Comparison of ENCODE assay signal across 31 cellular contexts in genomic region chr15:100150906-100151305, GRCh38.
"Had no signal": no experiment of that assay in that cellular context is flagged by ENCODE, and none has a peak within 500 bp of the region (broad histone marks: within the 10 kb centered on the region; RNA-seq: fewer than 3 reads in every experiment).

No MANE protein-coding gene starts in this region.

- H3K27ac Mint-ChIP-seq: activated CD4-positive, alpha-beta T cell treated with anti-CD3 and anti-CD28 coated beads, Interleukin-2, amount 10 ng/mL, durations not matched to agents 24 days and 14 days; activated CD8-positive, alpha-beta T cell treated with anti-CD3 and anti-CD28 coated beads for 36 hours; activated naive CD8-positive, alpha-beta T cell treated with anti-CD3 and anti-CD28 coated beads, Interleukin-2, amount 10 ng/mL, durations not matched to agents 7 days and 5 days; activated T-helper 1 cell treated with anti-CD3 and anti-CD28 coated beads, Interleukin-12 subunit alpha, Interleukin-12 subunit beta, Interleukin-2, Interleukin-4 antibody, amounts not matched to agents 30 ng/mL and 10 ng/mL and 1 ng/mL, durations not matched to agents 14 hours and 24 hours and 36 hours; T-helper 1 cell treated with Interleukin-12 subunit alpha and Interleukin-12 subunit beta and Interleukin-4 antibody, amounts not matched to agents 30 μg/mL and 1 μg/mL, for 36 hours; T-helper 2 cell treated with Interferon-gamma antibody and Interleukin-4, amounts not matched to agents 5 μg/mL and 100 μg/mL, for 36 hours had no signal

- H3K27me3 ChIP-seq: adrenal gland, Peyer's patch, SJSA1 had no signal

- H3K4me2 ChIP-seq: SK-N-SH had no signal

- H3K9ac ChIP-seq: SK-N-SH had no signal

- H3K9me3 ChIP-seq: Peyer's patch, SK-N-SH had no signal

- ATAC-seq: activated CD8-positive, alpha-beta T cell treated with anti-CD3 and anti-CD28 coated beads for 36 hours; activated T-cell treated with anti-CD3 and anti-CD28 coated beads, Interleukin-2, amount 50 U/mL, for 4 hours; PC-3 had no signal

- DNase-seq: activated CD4-positive, alpha-beta T cell treated with anti-CD3 and anti-CD28 coated beads, Interleukin-2, amount 10 ng/mL, durations not matched to agents 24 days and 14 days; activated CD4-positive, alpha-beta T cell treated with anti-CD3 and anti-CD28 coated beads, Interleukin-2, amount 50 U/mL, for 4 hours; activated CD8-positive, alpha-beta T cell treated with anti-CD3 and anti-CD28 coated beads for 36 hours; activated gamma-delta T cell treated with Interleukin-2 at 50 U/mL for 16 hours; activated naive CD4-positive, alpha-beta T cell treated with anti-CD3 and anti-CD28 coated beads, Interleukin-2, amount 50 U/mL, for 16 hours; activated naive CD8-positive, alpha-beta T cell treated with anti-CD3 and anti-CD28 coated beads, Interleukin-2, amount 10 ng/mL, durations not matched to agents 7 days and 5 days; activated T-cell treated with anti-CD3 and anti-CD28 coated beads for 4 hours; activated T-cell treated with anti-CD3 and anti-CD28 coated beads, Interleukin-2, amount 50 U/mL, for 4 hours; adrenal gland; caudate nucleus; NCI-H1092 treated with DMSO at 0.1 percent for 48 hours; NCI-H1417; NCI-H146; NCI-H187; NCI-H2029 treated with DMSO at 0.1 percent for 48 hours; NCI-H2107; NCI-H2171; NCI-H510A; NCI-H526; NCI-H748 treated with DMSO at 0.1 percent for 48 hours; NK-92 treated with Interleukin-12 subunit alpha and Interleukin-12 subunit beta, amount 100 ng/mL, for 24 hours; PC-3; Peyer's patch; RPMI8226; SHP77 treated with DMSO at 0.1 percent for 48 hours; SK-N-SH had no signal

- H3K4me1 ChIP-seq: adrenal gland, Peyer's patch, SJSA1 had no signal

- H3K27ac ChIP-seq: adrenal gland, Peyer's patch, SJSA1 had no signal

- H3K4me1 Mint-ChIP-seq: activated CD4-positive, alpha-beta T cell treated with anti-CD3 and anti-CD28 coated beads, Interleukin-2, amount 10 ng/mL, durations not matched to agents 24 days and 14 days; activated naive CD8-positive, alpha-beta T cell treated with anti-CD3 and anti-CD28 coated beads, Interleukin-2, amount 10 ng/mL, durations not matched to agents 7 days and 5 days; brain had no signal

- H3K4me3 ChIP-seq: adrenal gland, Peyer's patch, SJSA1 had no signal

- H3K4me3 Mint-ChIP-seq: activated CD4-positive, alpha-beta T cell treated with anti-CD3 and anti-CD28 coated beads, Interleukin-2, amount 10 ng/mL, durations not matched to agents 24 days and 14 days; activated CD8-positive, alpha-beta T cell treated with anti-CD3 and anti-CD28 coated beads for 36 hours; activated naive CD8-positive, alpha-beta T cell treated with anti-CD3 and anti-CD28 coated beads, Interleukin-2, amount 10 ng/mL, durations not matched to agents 7 days and 5 days; activated T-cell treated with anti-CD3 and anti-CD28 coated beads, Interleukin-2, amount 50 U/mL, for 4 hours; activated T-helper 1 cell treated with anti-CD3 and anti-CD28 coated beads, Interleukin-12 subunit alpha, Interleukin-12 subunit beta, Interleukin-2, Interleukin-4 antibody, amounts not matched to agents 30 ng/mL and 10 ng/mL and 1 ng/mL, durations not matched to agents 14 hours and 24 hours and 36 hours; brain; T-helper 1 cell treated with Interleukin-12 subunit alpha and Interleukin-12 subunit beta and Interleukin-4 antibody, amounts not matched to agents 30 μg/mL and 1 μg/mL, for 36 hours; T-helper 2 cell treated with Interferon-gamma antibody and Interleukin-4, amounts not matched to agents 5 μg/mL and 100 μg/mL, for 36 hours had no signal

- H3K36me3 ChIP-seq: adrenal gland, Peyer's patch, SJSA1 had no signal

- H3K27me3 Mint-ChIP-seq: activated CD4-positive, alpha-beta T cell treated with anti-CD3 and anti-CD28 coated beads, Interleukin-2, amount 10 ng/mL, durations not matched to agents 24 days and 14 days; activated CD8-positive, alpha-beta T cell treated with anti-CD3 and anti-CD28 coated beads for 36 hours; activated naive CD8-positive, alpha-beta T cell treated with anti-CD3 and anti-CD28 coated beads, Interleukin-2, amount 10 ng/mL, durations not matched to agents 7 days and 5 days had no signal
